1 cellular context compared by ENCODE assay signal in genomic region chr17:57468932-57469775, GRCh38.
TF ChIP-seq lines count a peak whose summit lies in the region.

No MANE protein-coding gene starts in this region.

TF ChIP-seq in GM12878, 131 proteins besides CTCF, POLR2A, EP300 and RAD21 (continued from another document and continues in another):
- TF ChIP-seq PBX3 (IDR thresholded peaks at IDR 0.05; ENCODE audit: insufficient replicate concordance, low read depth, low read length) (no peak), KAT2A (conservative IDR thresholded peaks at IDR 0.05; ENCODE audit: control insufficient read depth, low read depth, low read length) (no peak), ZNF207 (IDR thresholded peaks at IDR 0.05; ENCODE audit: borderline replicate concordance) (no peak), MYC (IDR thresholded peaks at IDR 0.05; ENCODE audit: insufficient read depth, insufficient read length, insufficient replicate concordance, low read length, severe bottlenecking) (no peak), EZH2 (IDR thresholded peaks at IDR 0.05; ENCODE audit: borderline replicate concordance, control insufficient read depth, low read depth, low read length) (no peak), SMC3 (IDR thresholded peaks at IDR 0.05; ENCODE audit: borderline replicate concordance, low read length) (no peak), CBX5 (IDR thresholded peaks at IDR 0.05; ENCODE audit: low read depth) (no peak), RFX5 (IDR thresholded peaks at IDR 0.05; ENCODE audit: low read depth, low read length) (peak; percentile 91), MTA3 (IDR thresholded peaks at IDR 0.05; ENCODE audit: borderline replicate concordance, low read length) (no peak), FOXM1 (IDR thresholded peaks at IDR 0.05; ENCODE audit: low read depth, low read length) (0 out of 2 replicates have a peak, but pooled peaks have one; percentile 41), POLR2AphosphoS2 (IDR thresholded peaks at IDR 0.05; ENCODE audit: low read depth, low read length) (no peak), ESRRA (IDR thresholded peaks at IDR 0.05; ENCODE audit: low read length) (no peak), RCOR1 (conservative IDR thresholded peaks at IDR 0.05; ENCODE audit: low read depth, low read length) (no peak), ZBTB40 (IDR thresholded peaks at IDR 0.05; ENCODE audit: borderline replicate concordance) (no peak), WRNIP1 (IDR thresholded peaks at IDR 0.05; ENCODE audit: borderline replicate concordance, low read depth, low read length) (no peak), NR2F1 (conservative IDR thresholded peaks at IDR 0.05) (peak; percentile 94), BHLHE40 (IDR thresholded peaks at IDR 0.05; ENCODE audit: borderline replicate concordance in 1 of 2, low read depth in 2 of 2, low read length in 1 of 2) (peak; percentile 72 to 90; a peak in 3 of 4 replicates), E2F8 (IDR thresholded peaks at IDR 0.05; ENCODE audit: low read depth, partially characterized antibody) (no peak), ELK1 (IDR thresholded peaks at IDR 0.05; ENCODE audit: low read depth, low read length) (no peak), PML (IDR thresholded peaks at IDR 0.05; ENCODE audit: low read length) (no peak), POLR2AphosphoS5 (IDR thresholded peaks at IDR 0.05; ENCODE audit: low read length) (no peak), MEF2B (IDR thresholded peaks at IDR 0.05; ENCODE audit: partially characterized antibody, poor library complexity, severe bottlenecking) (peak; percentile 48), HDAC2 (IDR thresholded peaks at IDR 0.05) (no peak), CHD2 (IDR thresholded peaks at IDR 0.05; ENCODE audit: borderline replicate concordance, low read depth, low read length) (no peak), RBBP5 (conservative IDR thresholded peaks at IDR 0.05) (no peak), IRF3 (IDR thresholded peaks at IDR 0.05) (no peak), NFIC (IDR thresholded peaks at IDR 0.05; ENCODE audit: low read depth, low read length) (no peak), ZNF687 (IDR thresholded peaks at IDR 0.05) (peak; percentile 96), ATF7 (IDR thresholded peaks at IDR 0.05; ENCODE audit: low read depth) (peak; percentile 80), NBN (IDR thresholded peaks at IDR 0.05) (peak; percentile 81), HCFC1 (IDR thresholded peaks at IDR 0.05; ENCODE audit: low read length) (no peak), ZZZ3 (IDR thresholded peaks at IDR 0.05; ENCODE audit: control insufficient read depth, insufficient read length, low read depth) (no peak), IKZF1 (conservative IDR thresholded peaks at IDR 0.05) (peak; percentile 82), IKZF2 (IDR thresholded peaks at IDR 0.05) (peak; percentile 73 to 75), GATAD2B (conservative IDR thresholded peaks at IDR 0.05; ENCODE audit: low read depth) (no peak; the same call in none of the 2 replicates), MLLT1 (IDR thresholded peaks at IDR 0.05) (0 out of 2 replicates have a peak, but pooled peaks have one; percentile 37), SREBF1 (IDR thresholded peaks at IDR 0.05; ENCODE audit: low read length) (no peak), SP1 (IDR thresholded peaks at IDR 0.05; ENCODE audit: low read depth, low read length) (no peak), KDM1A (IDR thresholded peaks at IDR 0.05; ENCODE audit: borderline replicate concordance) (no peak), ATF2 (IDR thresholded peaks at IDR 0.05; ENCODE audit: low read length) (no peak; the same call in 1 of the 2 replicates), ASH2L (IDR thresholded peaks at IDR 0.05; ENCODE audit: borderline replicate concordance, low read depth) (no peak), CHD1 (IDR thresholded peaks at IDR 0.05; ENCODE audit: low read depth, low read length) (no peak), GABPA (IDR thresholded peaks at IDR 0.05; ENCODE audit: low read depth) (no peak), ZNF384 (IDR thresholded peaks at IDR 0.05; ENCODE audit: borderline replicate concordance, low read depth, low read length) (no peak), NR2C2 (IDR thresholded peaks at IDR 0.05; ENCODE audit: borderline replicate concordance, control insufficient read depth, insufficient read length, low read depth) (no peak), RUNX3 (IDR thresholded peaks at IDR 0.05; ENCODE audit: low read length) (peak; percentile 81)
